In genomic region chr10:37856881-37857286, GRCh38 we compare ENCODE assay signal across 8 cellular contexts. TPM values are rescaled to one million over a fixed set of nuclear protein-coding genes. Genes with fewer than 3 reads are reported as not detected.
DNase-seq lines count a peak whose midpoint lies in the region; ATAC-seq and TF ChIP-seq lines count a peak whose summit lies in the region.

No MANE protein-coding gene starts in this region.

- H3K27me3 Mint-ChIP-seq in activated CD4-positive, alpha-beta T cell treated with anti-CD3 and anti-CD28 coated beads, Interleukin-2, amount 10 ng/mL, durations not matched to agents 7 days and 5 days = no peaks in the 10 kb centered on the region
- no peaks in the 10 kb centered on the region for H3K27me3 Mint-ChIP-seq in neural crest cell (ENCODE audit: low read depth)

- POLR2A ChIA-PET in activated CD4-positive, alpha-beta T cell treated with anti-CD3 and anti-CD28 coated beads, Interleukin-2, amount 10 ng/mL, durations not matched to agents 7 days and 5 days (lab: Charles Lee) = interaction anchor here (0.5 kb wide), 1 partner anchor 20 kb away, joined by 4 read pairs; no protein-coding TSS in a partner anchor

- 0% methylated on average over 12 of the region's 16 CpGs for WGBS in esophagus muscularis mucosa
- WGBS in aorta, 2 donors = 0 to 1% methylated on average over 16 of the region's 16 CpGs

- ATAC-seq in GM21529 (IDR thresholded peaks at IDR 0.05; ENCODE audit: unreplicated experiment) (peak; percentile 24), aorta (ENCODE audit: low FRiP score) (peak; percentile 13)

- no peak for TF ChIP-seq EP300 in esophagus muscularis mucosa (IDR thresholded peaks at IDR 0.05)

- intact Hi-C loops in esophagus muscularis mucosa (cut with DNase I) = loop anchor here (1.0 to 10.0 kb wide), 2 partner anchors 119 to 238 kb away; partner anchors contain the start of genes ZNF25 and ZNF37A
- intact Hi-C loops in aorta (cut with DNase I) = loop anchor here (2.0 to 10.0 kb wide), 4 partner anchors 120 to 238 kb away; partner anchors contain the start of genes ZNF25 (in 2 of the 2), ZNF33A (in 2 of the 2) and ZNF37A (in 1 of the 2)

- peaks cover 29% of the 10 kb centered on the region for H3K4me1 Mint-ChIP-seq in activated CD4-positive, alpha-beta T cell treated with anti-CD3 and anti-CD28 coated beads, Interleukin-2, amount 10 ng/mL, durations not matched to agents 7 days and 5 days
- peaks cover 28% of the 10 kb centered on the region for H3K4me1 Mint-ChIP-seq in neural crest cell

- peak overlapping the region; percentile 94 for H3K27ac Mint-ChIP-seq in activated CD4-positive, alpha-beta T cell treated with anti-CD3 and anti-CD28 coated beads, Interleukin-2, amount 10 ng/mL, durations not matched to agents 7 days and 5 days
- peak overlapping the region; percentile 86 for H3K27ac Mint-ChIP-seq in neural crest cell (ENCODE audit: unreplicated experiment)

- peaks cover 0 to 10% (median 0%) of the 10 kb centered on the region in 4 donors for H3K36me3 ChIP-seq in esophagus muscularis mucosa
- H3K36me3 ChIP-seq in aorta (ENCODE audit: control insufficient read depth in 1 of 2, insufficient read depth in 2 of 2, low read length in 1 of 2) = no peaks in the 10 kb centered on the region

- no peaks in the 10 kb centered on the region for H3K9me3 ChIP-seq in esophagus muscularis mucosa
- H3K9me3 ChIP-seq in aorta (ENCODE audit: control insufficient read depth, low read length) = no peaks in the 10 kb centered on the region

- H3K4me3 ChIP-seq in esophagus muscularis mucosa (peak overlapping the region; percentile 90 to 99 (median 95)), aorta (ENCODE audit: low read length in 2 of 2) (peak overlapping the region; percentile 66 to 74)

- no peaks in the 10 kb centered on the region for H3K9me3 Mint-ChIP-seq in activated CD4-positive, alpha-beta T cell treated with anti-CD3 and anti-CD28 coated beads, Interleukin-2, amount 10 ng/mL, durations not matched to agents 7 days and 5 days
- H3K9me3 Mint-ChIP-seq in neural crest cell = peaks cover 8% of the 10 kb centered on the region

- TF ChIP-seq POLR2A in esophagus muscularis mucosa (IDR thresholded peaks at IDR 0.05; ENCODE audit: low read depth) = no peak

- DNase-seq in G401 (ENCODE audit: low spot score) (peak; percentile 47), HuH-7.5 (ENCODE audit: low spot score) (peak; percentile 9), esophagus muscularis mucosa (ENCODE audit: extremely low spot score) (no peak), neural crest cell (ENCODE audit: low read depth, low spot score) (peak; percentile 1), aorta (peak in 1 of 2 donors; percentile 47), globus pallidus (ENCODE audit: low spot score) (no peak)
- DNase-seq in activated CD4-positive, alpha-beta T cell treated with anti-CD3 and anti-CD28 coated beads, Interleukin-2, amount 10 ng/mL, durations not matched to agents 7 days and 5 days = peak; percentile 39

- H3K27me3 ChIP-seq in esophagus muscularis mucosa (no peaks in the 10 kb centered on the region), aorta (ENCODE audit: control insufficient read depth in 1 of 2, insufficient read depth in 2 of 2, low read length in 1 of 2) (no peaks in the 10 kb centered on the region)

- TF ChIP-seq CTCF in esophagus muscularis mucosa (IDR thresholded peaks at IDR 0.05) (no peak), neural crest cell (conservative IDR thresholded peaks at IDR 0.05) (no peak)

- peak overlapping the region; percentile 87 for H3K4me3 Mint-ChIP-seq in activated CD4-positive, alpha-beta T cell treated with anti-CD3 and anti-CD28 coated beads, Interleukin-2, amount 10 ng/mL, durations not matched to agents 7 days and 5 days
- peak overlapping the region; percentile 86 for H3K4me3 Mint-ChIP-seq in neural crest cell

- H3K27ac ChIP-seq in esophagus muscularis mucosa (replicated peaks in 1 of 4) (peak overlapping the region; percentile 100), aorta (ENCODE audit: low read depth in 1 of 2, low read length in 2 of 2) (peak overlapping the region; percentile 14 to 65)

- CTCF ChIA-PET in activated CD4-positive, alpha-beta T cell treated with anti-CD3 and anti-CD28 coated beads, Interleukin-2, amount 10 ng/mL, durations not matched to agents 7 days and 5 days (lab: Charles Lee) = no interaction called here

- in situ Hi-C loops in G401 (cut with HindIII; ENCODE audit: low sequenced_read_pairs) = no loop called here

- peaks cover 20% of the 10 kb centered on the region for H3K36me3 Mint-ChIP-seq in activated CD4-positive, alpha-beta T cell treated with anti-CD3 and anti-CD28 coated beads, Interleukin-2, amount 10 ng/mL, durations not matched to agents 7 days and 5 days (ENCODE audit: low read depth)
- peaks cover 11% of the 10 kb centered on the region for H3K36me3 Mint-ChIP-seq in neural crest cell (ENCODE audit: low read depth)

- H3K4me1 ChIP-seq in esophagus muscularis mucosa (peaks cover 27 to 59% (median 54%) of the 10 kb centered on the region in 4 donors), aorta (ENCODE audit: control insufficient read depth in 1 of 2, insufficient read depth in 2 of 2, low read length in 2 of 2) (peaks cover 2 to 3% of the 10 kb centered on the region in 2 donors)

RNA-seq across cellular contexts. Expression of gene ZNF248, which starts 0.5 kb away (rescaled TPM):
- 3.3 and 10.2 TPM in 2 replicates for total RNA-seq in G401 (2014; rRNA removed; shearing (Covaris generic))
- 1 to 10 TPM; 9.0 to 9.2 TPM for total RNA-seq in activated CD4-positive, alpha-beta T cell treated with anti-CD3 and anti-CD28 coated beads, Interleukin-2, amount 10 ng/mL, durations not matched to agents 7 days and 5 days
- total RNA-seq in esophagus muscularis mucosa = 10 to 100 TPM; 12.9 to 23.7 (median 17.6) TPM
- 11.7 and 12.6 TPM in 2 replicates for total RNA-seq in neural crest cell
- total RNA-seq in aorta = 10 to 100 TPM; 15.1 to 21.1 TPM
- polyA plus RNA-seq in aorta = 10 to 100 TPM; 11.1 to 11.6 TPM

Comparison
In these comparisons a context has a peak if more than half of its experiments do, and no peak if none do; other contexts are left out.
1. DNase-seq: peak in G401 (single experiment), HuH-7.5 (single experiment), activated CD4-positive, alpha-beta T cell treated with anti-CD3 and anti-CD28 coated beads, Interleukin-2, amount 10 ng/mL, durations not matched to agents 7 days and 5 days (single experiment) and neural crest cell (single experiment); none in esophagus muscularis mucosa (single experiment) and globus pallidus (single experiment).